8 cellular contexts compared by ENCODE assay signal in the genomic region with DNA sequence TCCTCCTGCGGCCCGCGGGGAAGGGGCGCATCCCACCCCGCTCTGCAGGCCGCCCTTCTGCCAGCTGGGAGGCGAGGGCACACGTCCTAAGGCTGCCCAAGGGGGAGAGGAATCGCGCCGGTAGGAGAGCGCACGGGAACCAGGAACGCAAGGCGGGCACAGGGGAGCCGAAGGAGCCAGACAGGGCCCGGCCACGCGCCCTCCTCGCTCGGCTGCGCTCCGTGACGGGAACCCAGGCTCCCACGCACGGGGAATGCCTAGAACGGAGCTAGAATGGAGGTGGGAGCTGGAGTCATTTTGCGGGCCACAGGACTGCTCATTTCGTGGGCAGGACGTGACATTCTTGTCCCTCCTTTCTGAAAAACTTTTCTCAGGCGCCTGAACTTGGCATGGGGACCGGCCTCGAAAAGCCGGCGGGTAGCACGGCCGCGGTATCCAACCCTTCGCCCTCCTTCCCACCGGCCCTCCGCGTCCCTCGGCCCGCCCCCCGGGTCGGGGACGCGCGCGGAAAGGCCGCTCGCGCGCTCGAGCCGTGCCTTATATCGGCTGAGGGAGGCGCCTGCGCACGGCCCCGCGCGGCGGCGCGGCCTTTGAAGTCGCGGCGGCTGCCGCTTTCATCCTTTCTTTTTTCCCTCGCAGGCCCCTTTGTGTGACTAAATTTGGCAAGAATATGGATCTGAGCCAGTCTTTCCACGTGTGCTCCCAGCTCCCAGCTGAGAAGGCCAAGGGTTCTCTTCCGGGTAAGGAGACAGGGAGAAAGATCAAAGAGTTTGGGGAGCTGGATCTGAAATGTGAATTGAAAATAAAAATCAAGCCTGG. TPM values are rescaled to one million over a fixed set of nuclear protein-coding genes. Genes with fewer than 3 reads are reported as not detected.
DNase-seq lines count a peak whose midpoint lies in the region.

No MANE protein-coding gene starts in this region.

- peak overlapping the region; percentile 97 for H3K4me3 Mint-ChIP-seq in activated CD4-positive, alpha-beta T cell treated with anti-CD3 and anti-CD28 coated beads, Interleukin-2, amount 10 ng/mL, durations not matched to agents 24 days and 14 days

- H3K4me1 ChIP-seq in mesendoderm (ENCODE audit: control insufficient read depth, low read depth, low read length) = peaks cover 4% of the 10 kb centered on the region

- peak overlapping the region; percentile 44 for H3K4me3 ChIP-seq in mesendoderm (ENCODE audit: low read length)

- no peaks in the 10 kb centered on the region for H3K79me2 ChIP-seq in mesendoderm (ENCODE audit: control insufficient read depth, insufficient read depth, low read length)

- H3K18ac ChIP-seq in mesendoderm (ENCODE audit: low read length) = peak overlapping the region; percentile 62

- H4K5ac ChIP-seq in mesendoderm (ENCODE audit: low read length) = no peak overlapping the region

- H2AK5ac ChIP-seq in mesendoderm (ENCODE audit: low read length) = no peak overlapping the region

- H3K27me3 Mint-ChIP-seq in activated CD4-positive, alpha-beta T cell treated with anti-CD3 and anti-CD28 coated beads, Interleukin-2, amount 10 ng/mL, durations not matched to agents 24 days and 14 days = peaks cover 14% of the 10 kb centered on the region

- peak overlapping the region; percentile 77 for H3K9ac ChIP-seq in mesendoderm (ENCODE audit: low read length)

- H2BK5ac ChIP-seq in mesendoderm (ENCODE audit: low read length) = no peak overlapping the region

- DNase-seq in DMS79 (lab: John Stamatoyannopoulos, UW) (peak; percentile 71), H4 (ENCODE audit: low spot score) (peak; percentile 68), NCI-H1092 (lab: John Stamatoyannopoulos, UW) (peak; percentile 89), mesendoderm (peak; percentile 75), SW 1271 (lab: John Stamatoyannopoulos, UW) (no peak)
- DNase-seq in activated CD4-positive, alpha-beta T cell treated with anti-CD3 and anti-CD28 coated beads, Interleukin-2, amount 10 ng/mL, durations not matched to agents 24 days and 14 days = peak; percentile 93
- peak; percentile 73 for DNase-seq in effector CD8-positive, alpha-beta T cell (lab: John Stamatoyannopoulos, UW)
- peak; percentile 39 to 43 for DNase-seq in stimulated activated CD8-positive, alpha-beta memory T cell treated with anti-CD3 and anti-CD28 coated beads, Interleukin-7, amount 100 ng/mL, for 48 hours (ENCODE audit: extremely low read depth in 1 of 2, low read depth in 1 of 2)

- no peaks in the 10 kb centered on the region for H3K36me3 ChIP-seq in mesendoderm (ENCODE audit: control insufficient read depth, insufficient read depth, low read length)

- no peak overlapping the region for H3K4ac ChIP-seq in mesendoderm (ENCODE audit: low read depth, low read length)

- H3K27ac ChIP-seq in mesendoderm (ENCODE audit: low read depth, low read length) = peak overlapping the region; percentile 9

- no CpG with 5 or more reads among the region's 73 CpGs for WGBS in mesendoderm (ENCODE audit: extremely low coverage, insufficient coverage, low lambda C conversion rate)

- no peak overlapping the region for H2BK120ac ChIP-seq in mesendoderm (ENCODE audit: low read depth, low read length)

- no peak overlapping the region for H2BK15ac ChIP-seq in mesendoderm (replicated peaks; ENCODE audit: low read depth)

- H3K27ac Mint-ChIP-seq in activated CD4-positive, alpha-beta T cell treated with anti-CD3 and anti-CD28 coated beads, Interleukin-2, amount 10 ng/mL, durations not matched to agents 24 days and 14 days = peak overlapping the region; percentile 93

- peaks cover 10% of the 10 kb centered on the region for H3K36me3 Mint-ChIP-seq in activated CD4-positive, alpha-beta T cell treated with anti-CD3 and anti-CD28 coated beads, Interleukin-2, amount 10 ng/mL, durations not matched to agents 24 days and 14 days (ENCODE audit: low read depth)

- no peaks in the 10 kb centered on the region for H3K79me1 ChIP-seq in mesendoderm (ENCODE audit: low read length)

- no peak overlapping the region for H3K23ac ChIP-seq in mesendoderm (ENCODE audit: low read length)

- intact Hi-C loops in activated CD4-positive, alpha-beta T cell treated with anti-CD3 and anti-CD28 coated beads, Interleukin-2, amount 10 ng/mL, durations not matched to agents 24 days and 14 days (cut with micrococcal nuclease) = loop anchor here (2.0 to 5.0 kb wide), 3 partner anchors 339 to 448 kb away; a partner anchor contains a TSS

- peak overlapping the region; percentile 93 for H3K4me2 ChIP-seq in mesendoderm (ENCODE audit: low read length)

- peaks cover 53% of the 10 kb centered on the region for H3K4me1 Mint-ChIP-seq in activated CD4-positive, alpha-beta T cell treated with anti-CD3 and anti-CD28 coated beads, Interleukin-2, amount 10 ng/mL, durations not matched to agents 24 days and 14 days

- H3K9me3 Mint-ChIP-seq in activated CD4-positive, alpha-beta T cell treated with anti-CD3 and anti-CD28 coated beads, Interleukin-2, amount 10 ng/mL, durations not matched to agents 24 days and 14 days = no peaks in the 10 kb centered on the region

- peak overlapping the region; percentile 91 for H3K56ac ChIP-seq in mesendoderm (ENCODE audit: low read length)

- H3K27me3 ChIP-seq in mesendoderm (ENCODE audit: insufficient read depth, low read length, poor library complexity) = peaks cover 2% of the 10 kb centered on the region

- no peak overlapping the region for H4K8ac ChIP-seq in mesendoderm (ENCODE audit: low read depth, low read length)

RNA-seq across cellular contexts. Expression of a gene that starts 4.3 kb away (rescaled TPM):
- 33.0 and 37.2 TPM in 2 replicates for total RNA-seq in H4 (2014; rRNA removed; shearing (Covaris generic))
- total RNA-seq in activated CD4-positive, alpha-beta T cell treated with anti-CD3 and anti-CD28 coated beads, Interleukin-2, amount 10 ng/mL, durations not matched to agents 24 days and 14 days = 131 and 141 TPM in 2 replicates
- 12.4 TPM for polyA plus RNA-seq in mesendoderm (2013, experiment 1 of 2)
- polyA plus RNA-seq in mesendoderm (2013, experiment 2 of 2) = 11.0 TPM

Comparison
In these comparisons a context has a peak if more than half of its experiments do, and no peak if none do; other contexts are left out.
1. DNase-seq: peak in DMS79 (single experiment), H4 (single experiment), NCI-H1092 (single experiment), activated CD4-positive, alpha-beta T cell treated with anti-CD3 and anti-CD28 coated beads, Interleukin-2, amount 10 ng/mL, durations not matched to agents 24 days and 14 days (single experiment), effector CD8-positive, alpha-beta T cell (single experiment), mesendoderm (single experiment) and stimulated activated CD8-positive, alpha-beta memory T cell treated with anti-CD3 and anti-CD28 coated beads, Interleukin-7, amount 100 ng/mL, for 48 hours (2 of 2); none in SW 1271 (0 of 2).